In the genomic region with DNA sequence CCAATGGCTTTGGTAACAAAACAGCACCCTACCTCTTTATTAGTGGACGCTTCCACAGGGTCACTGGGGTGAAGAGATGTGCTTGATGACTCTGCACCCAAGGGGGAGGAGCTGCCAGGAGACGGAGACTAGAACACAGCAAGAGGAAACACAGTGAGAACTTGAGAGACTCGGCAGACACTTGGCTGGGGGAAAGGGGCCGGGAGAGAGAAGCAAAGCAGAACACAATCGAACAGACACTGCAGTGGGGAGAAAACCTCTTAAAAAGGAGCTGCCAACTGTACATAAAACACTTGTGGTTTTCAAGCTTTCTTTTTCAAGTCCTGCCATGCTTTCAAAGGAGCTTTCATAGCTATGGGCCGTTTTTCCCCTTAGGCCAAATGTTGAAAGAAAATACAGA, we compare ENCODE assay signal across 16 cellular contexts.
DNase-seq lines count a peak whose midpoint lies in the region; ATAC-seq, FAIRE-seq and TF ChIP-seq lines count a peak whose summit lies in the region.
"Had no signal": no experiment of that assay in that cellular context is flagged by ENCODE, and none has a peak within 500 bp of the region (broad histone marks: within the 10 kb centered on the region; RNA-seq: fewer than 3 reads in every experiment).

No MANE protein-coding gene starts in this region.

- POLR2A ChIA-PET in naive thymus-derived CD8-positive, alpha-beta T cell (lab: Charles Lee) = no interaction called here

- TF ChIP-seq CTCF in endodermal cell (conservative IDR thresholded peaks at IDR 0.05) = no peak

- 73 to 80% methylated on average over 5 to 6 of the region's 6 CpGs for WGBS in endodermal cell (ENCODE audit: insufficient coverage in 1 of 2, insufficient read length in 1 of 2), 2 experiments

- H3K9me3 ChIP-seq in endodermal cell (ENCODE audit: control insufficient read depth, low read length) = no peaks in the 10 kb centered on the region
- H3K9me3 ChIP-seq: A549, thoracic aorta had no signal

- DNase-seq in activated CD4-positive, alpha-beta T cell treated with anti-CD3 and anti-CD28 coated beads for 48 hours = peak; percentile 8
- no peak for DNase-seq in activated CD4-positive, alpha-beta T cell treated with anti-CD3 and anti-CD28 coated beads for 4 hours
- peak; percentile 5 for DNase-seq in GM18507 (ENCODE audit: extremely low spot score, insufficient read length, low read depth)
- peak; percentile 6 to 13 for DNase-seq in activated CD4-positive, alpha-beta T cell treated with anti-CD3 and anti-CD28 coated beads, Interleukin-2, amount 50 U/mL, for 48 hours
- DNase-seq in naive thymus-derived CD8-positive, alpha-beta T cell = peak in 5 of 10 donors; percentile 2 to 33 (median 9)
- no peak for DNase-seq in COR-L47 (lab: John Stamatoyannopoulos, UW)
- no peak for DNase-seq in endodermal cell
- DNase-seq: Calu3; effector CD8-positive, alpha-beta T cell; KBM-7; NCI-H69 had no signal

- H3K36me3 Mint-ChIP-seq in naive thymus-derived CD8-positive, alpha-beta T cell = no peaks in the 10 kb centered on the region
- H3K36me3 Mint-ChIP-seq in endodermal cell (ENCODE audit: low read depth) = no peaks in the 10 kb centered on the region

- H3K27me3 Mint-ChIP-seq in naive thymus-derived CD8-positive, alpha-beta T cell = peaks cover 1 to 12% (median 6%) of the 10 kb centered on the region in 5 donors
- no peaks in the 10 kb centered on the region for H3K27me3 Mint-ChIP-seq in endodermal cell (ENCODE audit: insufficient read depth)

- H3K4me1 Mint-ChIP-seq in naive thymus-derived CD8-positive, alpha-beta T cell = peaks cover 6 to 30% (median 26%) of the 10 kb centered on the region in 4 donors
- peaks cover 4% of the 10 kb centered on the region for H3K4me1 Mint-ChIP-seq in endodermal cell

- peak overlapping the region in 6 of 10 donors; percentile 1 to 57 (median 10) for H3K27ac Mint-ChIP-seq in naive thymus-derived CD8-positive, alpha-beta T cell
- no peak overlapping the region for H3K27ac Mint-ChIP-seq in endodermal cell

- no peak for TF ChIP-seq POLR2A in GM18505 (IDR thresholded peaks at IDR 0.05; ENCODE audit: borderline replicate concordance, extremely low read depth, insufficient read depth, insufficient read length)

- no peak overlapping the region for H3K4me3 ChIP-seq in endodermal cell (ENCODE audit: low read length)
- H3K4me3 ChIP-seq: thoracic aorta had no signal

- H3K27me3 ChIP-seq in endodermal cell (ENCODE audit: control insufficient read depth, insufficient read depth, low read length, poor library complexity, severe bottlenecking) = no peaks in the 10 kb centered on the region

- peak in 1 of 2 donors; percentile 58 for ATAC-seq in naive thymus-derived CD8-positive, alpha-beta T cell
- ATAC-seq in GM18505 (IDR thresholded peaks at IDR 0.05; ENCODE audit: unreplicated experiment) = no peak
- ATAC-seq: Panc1 had no signal

- no peaks in the 10 kb centered on the region for H3K4me1 ChIP-seq in endodermal cell (ENCODE audit: control insufficient read depth, insufficient read depth, low read length)

- FAIRE-seq in GM18507 (lab: Jason Lieb, UNC) = no peak
- FAIRE-seq: A549, bronchial epithelial cell had no signal

- no peaks in the 10 kb centered on the region for H3K9me3 Mint-ChIP-seq in naive thymus-derived CD8-positive, alpha-beta T cell
- H3K9me3 Mint-ChIP-seq in endodermal cell = peaks cover 6% of the 10 kb centered on the region

- no peaks in the 10 kb centered on the region for H3K36me3 ChIP-seq in endodermal cell (ENCODE audit: control insufficient read depth, insufficient read depth, low read length)
- H3K36me3 ChIP-seq: thoracic aorta had no signal

- H3K4me3 Mint-ChIP-seq in naive thymus-derived CD8-positive, alpha-beta T cell = peak overlapping the region in 8 of 10 donors; percentile 6 to 65 (median 60)
- H3K4me3 Mint-ChIP-seq in endodermal cell = no peak overlapping the region

- H3K27ac ChIP-seq in endodermal cell (ENCODE audit: low read depth, low read length) = no peak overlapping the region
- H3K27ac ChIP-seq: thoracic aorta had no signal

- no peak overlapping the region for H3K9ac ChIP-seq in endodermal cell (ENCODE audit: extremely low read depth, low read length, poor library complexity, severe bottlenecking)

Comparison
In these comparisons a context has a peak if more than half of its experiments do, and no peak if none do; other contexts are left out.
1. DNase-seq: peak in activated CD4-positive, alpha-beta T cell treated with anti-CD3 and anti-CD28 coated beads for 48 hours (single experiment), GM18507 (single experiment) and activated CD4-positive, alpha-beta T cell treated with anti-CD3 and anti-CD28 coated beads, Interleukin-2, amount 50 U/mL, for 48 hours (2 of 2); none in activated CD4-positive, alpha-beta T cell treated with anti-CD3 and anti-CD28 coated beads for 4 hours (0 of 2), COR-L47 (single experiment) and endodermal cell (single experiment).